In the genomic region with DNA sequence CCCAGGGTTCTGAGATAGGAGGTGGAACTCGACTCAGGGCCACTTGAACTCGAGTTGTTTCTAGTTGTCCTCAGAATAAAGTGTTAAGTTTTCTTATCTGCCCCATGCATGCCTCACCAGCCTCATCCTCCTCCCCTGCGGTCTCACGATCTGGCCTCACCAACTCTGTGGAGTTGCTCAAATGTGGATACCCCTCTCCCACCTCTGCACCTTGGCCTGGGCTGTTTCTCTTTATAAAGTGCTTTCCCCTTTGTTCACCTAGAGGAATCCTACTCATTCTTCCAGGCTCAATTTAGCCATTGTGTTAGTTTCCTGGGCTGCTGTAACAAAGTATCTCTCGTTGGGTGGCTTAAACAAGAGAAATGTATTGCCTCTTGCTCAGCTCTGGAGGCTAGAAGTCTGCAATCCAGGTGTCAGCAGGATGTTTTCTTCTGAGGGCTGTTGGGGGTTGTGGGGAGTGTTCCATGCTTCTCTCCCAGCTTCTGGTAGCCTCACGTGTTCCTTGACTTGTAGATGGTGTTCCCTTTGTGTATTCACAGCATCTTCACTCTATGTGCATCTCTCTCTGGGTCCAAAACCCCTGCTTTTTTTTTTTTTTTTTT, we compare ENCODE assay signal across 1 cellular context.
TF ChIP-seq lines count a peak whose summit lies in the region.

No MANE protein-coding gene starts in this region.

TF ChIP-seq in K562, 482 proteins besides CTCF, POLR2A, EP300 and RAD21 (continued from another document and continues in another):
- TF ChIP-seq, protein P1, sequence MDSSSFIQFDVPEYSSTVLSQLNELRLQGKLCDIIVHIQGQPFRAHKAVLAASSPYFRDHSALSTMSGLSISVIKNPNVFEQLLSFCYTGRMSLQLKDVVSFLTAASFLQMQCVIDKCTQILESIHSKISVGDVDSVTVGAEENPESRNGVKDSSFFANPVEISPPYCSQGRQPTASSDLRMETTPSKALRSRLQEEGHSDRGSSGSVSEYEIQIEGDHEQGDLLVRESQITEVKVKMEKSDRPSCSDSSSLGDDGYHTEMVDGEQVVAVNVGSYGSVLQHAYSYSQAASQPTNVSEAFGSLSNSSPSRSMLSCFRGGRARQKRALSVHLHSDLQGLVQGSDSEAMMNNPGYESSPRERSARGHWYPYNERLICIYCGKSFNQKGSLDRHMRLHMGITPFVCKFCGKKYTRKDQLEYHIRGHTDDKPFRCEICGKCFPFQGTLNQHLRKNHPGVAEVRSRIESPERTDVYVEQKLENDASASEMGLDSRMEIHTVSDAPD (CRISPR knock-in tag; IDR thresholded peaks at IDR 0.05), result no peak
- TF ChIP-seq TSC22D4 (tag; IDR thresholded peaks at IDR 0.05), result no peak
- no peak for TF ChIP-seq ZNF584 (CRISPR knock-in tag; IDR thresholded peaks at IDR 0.05; ENCODE audit: low read depth)
- TF ChIP-seq CC2D1A (IDR thresholded peaks at IDR 0.05), result peak; percentile 81; the same call in 1 of the 2 replicates
- TF ChIP-seq, protein P2, sequence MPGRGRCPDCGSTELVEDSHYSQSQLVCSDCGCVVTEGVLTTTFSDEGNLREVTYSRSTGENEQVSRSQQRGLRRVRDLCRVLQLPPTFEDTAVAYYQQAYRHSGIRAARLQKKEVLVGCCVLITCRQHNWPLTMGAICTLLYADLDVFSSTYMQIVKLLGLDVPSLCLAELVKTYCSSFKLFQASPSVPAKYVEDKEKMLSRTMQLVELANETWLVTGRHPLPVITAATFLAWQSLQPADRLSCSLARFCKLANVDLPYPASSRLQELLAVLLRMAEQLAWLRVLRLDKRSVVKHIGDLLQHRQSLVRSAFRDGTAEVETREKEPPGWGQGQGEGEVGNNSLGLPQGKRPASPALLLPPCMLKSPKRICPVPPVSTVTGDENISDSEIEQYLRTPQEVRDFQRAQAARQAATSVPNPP (IDR thresholded peaks at IDR 0.05; ENCODE audit: borderline replicate concordance, insufficient read depth, insufficient read length), result no peak
- peak; percentile 91 for TF ChIP-seq MTA2 (IDR thresholded peaks at IDR 0.05; ENCODE audit: low read depth)
- no peak for TF ChIP-seq DNMT1 (IDR thresholded peaks at IDR 0.05)
- TF ChIP-seq ZKSCAN1 (IDR thresholded peaks at IDR 0.05; ENCODE audit: low read depth, low read length), result peak; percentile 75; the same call in 1 of the 2 replicates
- TF ChIP-seq, protein P3, sequence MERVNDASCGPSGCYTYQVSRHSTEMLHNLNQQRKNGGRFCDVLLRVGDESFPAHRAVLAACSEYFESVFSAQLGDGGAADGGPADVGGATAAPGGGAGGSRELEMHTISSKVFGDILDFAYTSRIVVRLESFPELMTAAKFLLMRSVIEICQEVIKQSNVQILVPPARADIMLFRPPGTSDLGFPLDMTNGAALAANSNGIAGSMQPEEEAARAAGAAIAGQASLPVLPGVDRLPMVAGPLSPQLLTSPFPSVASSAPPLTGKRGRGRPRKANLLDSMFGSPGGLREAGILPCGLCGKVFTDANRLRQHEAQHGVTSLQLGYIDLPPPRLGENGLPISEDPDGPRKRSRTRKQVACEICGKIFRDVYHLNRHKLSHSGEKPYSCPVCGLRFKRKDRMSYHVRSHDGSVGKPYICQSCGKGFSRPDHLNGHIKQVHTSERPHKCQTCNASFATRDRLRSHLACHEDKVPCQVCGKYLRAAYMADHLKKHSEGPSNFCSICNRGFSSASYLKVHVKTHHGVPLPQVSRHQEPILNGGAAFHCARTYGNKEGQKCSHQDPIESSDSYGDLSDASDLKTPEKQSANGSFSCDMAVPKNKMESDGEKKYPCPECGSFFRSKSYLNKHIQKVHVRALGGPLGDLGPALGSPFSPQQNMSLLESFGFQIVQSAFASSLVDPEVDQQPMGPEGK (CRISPR knock-in tag; IDR thresholded peaks at IDR 0.05; ENCODE audit: borderline replicate concordance), result no peak
- TF ChIP-seq, protein P4, sequence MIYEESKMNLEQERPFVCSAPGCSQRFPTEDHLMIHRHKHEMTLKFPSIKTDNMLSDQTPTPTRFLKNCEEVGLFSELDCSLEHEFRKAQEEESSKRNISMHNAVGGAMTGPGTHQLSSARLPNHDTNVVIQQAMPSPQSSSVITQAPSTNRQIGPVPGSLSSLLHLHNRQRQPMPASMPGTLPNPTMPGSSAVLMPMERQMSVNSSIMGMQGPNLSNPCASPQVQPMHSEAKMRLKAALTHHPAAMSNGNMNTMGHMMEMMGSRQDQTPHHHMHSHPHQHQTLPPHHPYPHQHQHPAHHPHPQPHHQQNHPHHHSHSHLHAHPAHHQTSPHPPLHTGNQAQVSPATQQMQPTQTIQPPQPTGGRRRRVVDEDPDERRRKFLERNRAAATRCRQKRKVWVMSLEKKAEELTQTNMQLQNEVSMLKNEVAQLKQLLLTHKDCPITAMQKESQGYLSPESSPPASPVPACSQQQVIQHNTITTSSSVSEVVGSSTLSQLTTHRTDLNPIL (CRISPR knock-in tag; IDR thresholded peaks at IDR 0.05), result no peak
- TF ChIP-seq, protein P5, sequence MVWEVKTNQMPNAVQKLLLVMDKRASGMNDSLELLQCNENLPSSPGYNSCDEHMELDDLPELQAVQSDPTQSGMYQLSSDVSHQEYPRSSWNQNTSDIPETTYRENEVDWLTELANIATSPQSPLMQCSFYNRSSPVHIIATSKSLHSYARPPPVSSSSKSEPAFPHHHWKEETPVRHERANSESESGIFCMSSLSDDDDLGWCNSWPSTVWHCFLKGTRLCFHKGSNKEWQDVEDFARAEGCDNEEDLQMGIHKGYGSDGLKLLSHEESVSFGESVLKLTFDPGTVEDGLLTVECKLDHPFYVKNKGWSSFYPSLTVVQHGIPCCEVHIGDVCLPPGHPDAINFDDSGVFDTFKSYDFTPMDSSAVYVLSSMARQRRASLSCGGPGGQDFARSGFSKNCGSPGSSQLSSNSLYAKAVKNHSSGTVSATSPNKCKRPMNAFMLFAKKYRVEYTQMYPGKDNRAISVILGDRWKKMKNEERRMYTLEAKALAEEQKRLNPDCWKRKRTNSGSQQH (CRISPR knock-in tag; IDR thresholded peaks at IDR 0.05), result 0 out of 2 replicates have a peak, but pooled peaks have one; percentile 44
- TF ChIP-seq ZNF707 (CRISPR knock-in tag; conservative IDR thresholded peaks at IDR 0.05), result no peak
- no peak for TF ChIP-seq NUFIP1 (IDR thresholded peaks at IDR 0.05; ENCODE audit: partially characterized antibody)
- TF ChIP-seq, protein P6, sequence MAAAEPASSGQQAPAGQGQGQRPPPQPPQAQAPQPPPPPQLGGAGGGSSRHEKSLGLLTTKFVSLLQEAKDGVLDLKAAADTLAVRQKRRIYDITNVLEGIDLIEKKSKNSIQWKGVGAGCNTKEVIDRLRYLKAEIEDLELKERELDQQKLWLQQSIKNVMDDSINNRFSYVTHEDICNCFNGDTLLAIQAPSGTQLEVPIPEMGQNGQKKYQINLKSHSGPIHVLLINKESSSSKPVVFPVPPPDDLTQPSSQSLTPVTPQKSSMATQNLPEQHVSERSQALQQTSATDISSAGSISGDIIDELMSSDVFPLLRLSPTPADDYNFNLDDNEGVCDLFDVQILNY (CRISPR knock-in tag; IDR thresholded peaks at IDR 0.05), result no peak
- no peak for TF ChIP-seq BCL6 (CRISPR knock-in tag; IDR thresholded peaks at IDR 0.05)
- no peak for TF ChIP-seq ZNF695 (CRISPR knock-in tag; IDR thresholded peaks at IDR 0.05)
- TF ChIP-seq FOS (IDR thresholded peaks at IDR 0.05; ENCODE audit: extremely low read depth, insufficient read length), result no peak
- no peak for TF ChIP-seq ZNF778 (CRISPR knock-in tag; IDR thresholded peaks at IDR 0.05)
- no peak for TF ChIP-seq MYC (IDR thresholded peaks at IDR 0.05; ENCODE audit: low read depth, low read length)
- no peak for TF ChIP-seq MYC (CRISPR knock-in tag; IDR thresholded peaks at IDR 0.05; ENCODE audit: borderline replicate concordance, low read depth)
- TF ChIP-seq TOE1 (IDR thresholded peaks at IDR 0.05; ENCODE audit: borderline replicate concordance), result no peak
- TF ChIP-seq TOE1 (CRISPR knock-in tag; IDR thresholded peaks at IDR 0.05; ENCODE audit: borderline replicate concordance, low read depth), result no peak
- TF ChIP-seq, protein P7, sequence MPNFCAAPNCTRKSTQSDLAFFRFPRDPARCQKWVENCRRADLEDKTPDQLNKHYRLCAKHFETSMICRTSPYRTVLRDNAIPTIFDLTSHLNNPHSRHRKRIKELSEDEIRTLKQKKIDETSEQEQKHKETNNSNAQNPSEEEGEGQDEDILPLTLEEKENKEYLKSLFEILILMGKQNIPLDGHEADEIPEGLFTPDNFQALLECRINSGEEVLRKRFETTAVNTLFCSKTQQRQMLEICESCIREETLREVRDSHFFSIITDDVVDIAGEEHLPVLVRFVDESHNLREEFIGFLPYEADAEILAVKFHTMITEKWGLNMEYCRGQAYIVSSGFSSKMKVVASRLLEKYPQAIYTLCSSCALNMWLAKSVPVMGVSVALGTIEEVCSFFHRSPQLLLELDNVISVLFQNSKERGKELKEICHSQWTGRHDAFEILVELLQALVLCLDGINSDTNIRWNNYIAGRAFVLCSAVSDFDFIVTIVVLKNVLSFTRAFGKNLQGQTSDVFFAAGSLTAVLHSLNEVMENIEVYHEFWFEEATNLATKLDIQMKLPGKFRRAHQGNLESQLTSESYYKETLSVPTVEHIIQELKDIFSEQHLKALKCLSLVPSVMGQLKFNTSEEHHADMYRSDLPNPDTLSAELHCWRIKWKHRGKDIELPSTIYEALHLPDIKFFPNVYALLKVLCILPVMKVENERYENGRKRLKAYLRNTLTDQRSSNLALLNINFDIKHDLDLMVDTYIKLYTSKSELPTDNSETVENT (CRISPR knock-in tag; IDR thresholded peaks at IDR 0.05), result no peak
- TF ChIP-seq, protein P8, sequence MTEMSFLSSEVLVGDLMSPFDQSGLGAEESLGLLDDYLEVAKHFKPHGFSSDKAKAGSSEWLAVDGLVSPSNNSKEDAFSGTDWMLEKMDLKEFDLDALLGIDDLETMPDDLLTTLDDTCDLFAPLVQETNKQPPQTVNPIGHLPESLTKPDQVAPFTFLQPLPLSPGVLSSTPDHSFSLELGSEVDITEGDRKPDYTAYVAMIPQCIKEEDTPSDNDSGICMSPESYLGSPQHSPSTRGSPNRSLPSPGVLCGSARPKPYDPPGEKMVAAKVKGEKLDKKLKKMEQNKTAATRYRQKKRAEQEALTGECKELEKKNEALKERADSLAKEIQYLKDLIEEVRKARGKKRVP (CRISPR knock-in tag; IDR thresholded peaks at IDR 0.05), result 0 out of 2 replicates have a peak, but pooled peaks have one; percentile 33
- no peak for TF ChIP-seq MCM7 (IDR thresholded peaks at IDR 0.05)
- TF ChIP-seq ZNF324 (CRISPR knock-in tag; IDR thresholded peaks at IDR 0.05), result no peak
- TF ChIP-seq, protein P9, sequence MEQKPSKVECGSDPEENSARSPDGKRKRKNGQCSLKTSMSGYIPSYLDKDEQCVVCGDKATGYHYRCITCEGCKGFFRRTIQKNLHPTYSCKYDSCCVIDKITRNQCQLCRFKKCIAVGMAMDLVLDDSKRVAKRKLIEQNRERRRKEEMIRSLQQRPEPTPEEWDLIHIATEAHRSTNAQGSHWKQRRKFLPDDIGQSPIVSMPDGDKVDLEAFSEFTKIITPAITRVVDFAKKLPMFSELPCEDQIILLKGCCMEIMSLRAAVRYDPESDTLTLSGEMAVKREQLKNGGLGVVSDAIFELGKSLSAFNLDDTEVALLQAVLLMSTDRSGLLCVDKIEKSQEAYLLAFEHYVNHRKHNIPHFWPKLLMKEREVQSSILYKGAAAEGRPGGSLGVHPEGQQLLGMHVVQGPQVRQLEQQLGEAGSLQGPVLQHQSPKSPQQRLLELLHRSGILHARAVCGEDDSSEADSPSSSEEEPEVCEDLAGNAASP (IDR thresholded peaks at IDR 0.05), result no peak
- TF ChIP-seq, protein P10, sequence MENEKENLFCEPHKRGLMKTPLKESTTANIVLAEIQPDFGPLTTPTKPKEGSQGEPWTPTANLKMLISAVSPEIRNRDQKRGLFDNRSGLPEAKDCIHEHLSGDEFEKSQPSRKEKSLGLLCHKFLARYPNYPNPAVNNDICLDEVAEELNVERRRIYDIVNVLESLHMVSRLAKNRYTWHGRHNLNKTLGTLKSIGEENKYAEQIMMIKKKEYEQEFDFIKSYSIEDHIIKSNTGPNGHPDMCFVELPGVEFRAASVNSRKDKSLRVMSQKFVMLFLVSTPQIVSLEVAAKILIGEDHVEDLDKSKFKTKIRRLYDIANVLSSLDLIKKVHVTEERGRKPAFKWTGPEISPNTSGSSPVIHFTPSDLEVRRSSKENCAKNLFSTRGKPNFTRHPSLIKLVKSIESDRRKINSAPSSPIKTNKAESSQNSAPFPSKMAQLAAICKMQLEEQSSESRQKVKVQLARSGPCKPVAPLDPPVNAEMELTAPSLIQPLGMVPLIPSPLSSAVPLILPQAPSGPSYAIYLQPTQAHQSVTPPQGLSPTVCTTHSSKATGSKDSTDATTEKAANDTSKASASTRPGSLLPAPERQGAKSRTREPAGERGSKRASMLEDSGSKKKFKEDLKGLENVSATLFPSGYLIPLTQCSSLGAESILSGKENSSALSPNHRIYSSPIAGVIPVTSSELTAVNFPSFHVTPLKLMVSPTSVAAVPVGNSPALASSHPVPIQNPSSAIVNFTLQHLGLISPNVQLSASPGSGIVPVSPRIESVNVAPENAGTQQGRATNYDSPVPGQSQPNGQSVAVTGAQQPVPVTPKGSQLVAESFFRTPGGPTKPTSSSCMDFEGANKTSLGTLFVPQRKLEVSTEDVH (IDR thresholded peaks at IDR 0.05; ENCODE audit: low read depth, partially characterized antibody), result no peak
- no peak for TF ChIP-seq ESRRB (CRISPR knock-in tag; IDR thresholded peaks at IDR 0.05; ENCODE audit: borderline replicate concordance)
- no peak for TF ChIP-seq ZNF140 (CRISPR knock-in tag; IDR thresholded peaks at IDR 0.05)
- no peak for TF ChIP-seq ZC3H11A (IDR thresholded peaks at IDR 0.05; ENCODE audit: low read depth, low read length)
- TF ChIP-seq RFX1 (IDR thresholded peaks at IDR 0.05), result no peak
- no peak for TF ChIP-seq MEIS2 (IDR thresholded peaks at IDR 0.05; ENCODE audit: partially characterized antibody)
- TF ChIP-seq KAT8 (IDR thresholded peaks at IDR 0.05; ENCODE audit: low read depth), result no peak
- TF ChIP-seq ZNF507 (tag; conservative IDR thresholded peaks at IDR 0.05), result no peak
- TF ChIP-seq, protein P11, sequence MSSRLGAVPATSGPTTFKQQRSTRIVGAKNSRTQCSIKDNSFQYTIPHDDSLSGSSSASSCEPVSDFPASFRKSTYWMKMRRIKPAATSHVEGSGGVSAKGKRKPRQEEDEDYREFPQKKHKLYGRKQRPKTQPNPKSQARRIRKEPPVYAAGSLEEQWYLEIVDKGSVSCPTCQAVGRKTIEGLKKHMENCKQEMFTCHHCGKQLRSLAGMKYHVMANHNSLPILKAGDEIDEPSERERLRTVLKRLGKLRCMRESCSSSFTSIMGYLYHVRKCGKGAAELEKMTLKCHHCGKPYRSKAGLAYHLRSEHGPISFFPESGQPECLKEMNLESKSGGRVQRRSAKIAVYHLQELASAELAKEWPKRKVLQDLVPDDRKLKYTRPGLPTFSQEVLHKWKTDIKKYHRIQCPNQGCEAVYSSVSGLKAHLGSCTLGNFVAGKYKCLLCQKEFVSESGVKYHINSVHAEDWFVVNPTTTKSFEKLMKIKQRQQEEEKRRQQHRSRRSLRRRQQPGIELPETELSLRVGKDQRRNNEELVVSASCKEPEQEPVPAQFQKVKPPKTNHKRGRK (tag; IDR thresholded peaks at IDR 0.05), result no peak
- TF ChIP-seq, protein P12, sequence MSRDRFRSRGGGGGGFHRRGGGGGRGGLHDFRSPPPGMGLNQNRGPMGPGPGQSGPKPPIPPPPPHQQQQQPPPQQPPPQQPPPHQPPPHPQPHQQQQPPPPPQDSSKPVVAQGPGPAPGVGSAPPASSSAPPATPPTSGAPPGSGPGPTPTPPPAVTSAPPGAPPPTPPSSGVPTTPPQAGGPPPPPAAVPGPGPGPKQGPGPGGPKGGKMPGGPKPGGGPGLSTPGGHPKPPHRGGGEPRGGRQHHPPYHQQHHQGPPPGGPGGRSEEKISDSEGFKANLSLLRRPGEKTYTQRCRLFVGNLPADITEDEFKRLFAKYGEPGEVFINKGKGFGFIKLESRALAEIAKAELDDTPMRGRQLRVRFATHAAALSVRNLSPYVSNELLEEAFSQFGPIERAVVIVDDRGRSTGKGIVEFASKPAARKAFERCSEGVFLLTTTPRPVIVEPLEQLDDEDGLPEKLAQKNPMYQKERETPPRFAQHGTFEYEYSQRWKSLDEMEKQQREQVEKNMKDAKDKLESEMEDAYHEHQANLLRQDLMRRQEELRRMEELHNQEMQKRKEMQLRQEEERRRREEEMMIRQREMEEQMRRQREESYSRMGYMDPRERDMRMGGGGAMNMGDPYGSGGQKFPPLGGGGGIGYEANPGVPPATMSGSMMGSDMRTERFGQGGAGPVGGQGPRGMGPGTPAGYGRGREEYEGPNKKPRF (IDR thresholded peaks at IDR 0.05; ENCODE audit: low read depth, low read length), result no peak
